ENCODE assay signal across 29 cellular contexts in genomic region chr9:114311571-114312512, GRCh38. TPM values are rescaled to one million over a fixed set of nuclear protein-coding genes. Genes with fewer than 3 reads are reported as not detected.
DNase-seq lines count a peak whose midpoint lies in the region; ATAC-seq, FAIRE-seq and TF ChIP-seq lines count a peak whose summit lies in the region.
"Had no signal": no experiment of that assay in that cellular context is flagged by ENCODE, and none has a peak within 500 bp of the region (broad histone marks: within the 10 kb centered on the region; RNA-seq: fewer than 3 reads in every experiment).

No MANE protein-coding gene starts in this region.

- H3K9me3 ChIP-seq in A673 (ENCODE audit: low read depth, low read length, poor library complexity, severe bottlenecking) = no peaks in the 10 kb centered on the region
- no peaks in the 10 kb centered on the region for H3K9me3 ChIP-seq in Peyer's patch
- no peaks in the 10 kb centered on the region for H3K9me3 ChIP-seq in endothelial cell of umbilical vein (replicated peaks; ENCODE audit: control insufficient read depth, insufficient read depth, low read length)
- H3K9me3 ChIP-seq in sigmoid colon = no peaks in the 10 kb centered on the region
- H3K9me3 ChIP-seq: ascending aorta, esophagus squamous epithelium, gastrocnemius medialis, neutrophil, transverse colon had no signal

- H3K36me3 ChIP-seq in A673 (ENCODE audit: insufficient read depth, low read length, poor library complexity, severe bottlenecking) (no peaks in the 10 kb centered on the region), Peyer's patch (no peaks in the 10 kb centered on the region), endothelial cell of umbilical vein (ENCODE audit: control insufficient read depth in 2 of 2, extremely low read depth in 1 of 2, insufficient read depth in 2 of 2, low read length in 2 of 2) (peaks cover 0 to 7% of the 10 kb centered on the region in 2 experiments), sigmoid colon (no peaks in the 10 kb centered on the region)
- H3K36me3 ChIP-seq: gastrocnemius medialis, neutrophil, transverse colon had no signal

- FAIRE-seq in endothelial cell of umbilical vein (lab: Jason Lieb, UNC) = no peak
- FAIRE-seq: GM18507 had no signal

- no peaks in the 10 kb centered on the region for H3K4me1 ChIP-seq in A673 (ENCODE audit: insufficient read depth, low read length, poor library complexity, severe bottlenecking)
- H3K4me1 ChIP-seq in Peyer's patch = no peaks in the 10 kb centered on the region
- H3K4me1 ChIP-seq in endothelial cell of umbilical vein (ENCODE audit: control insufficient read depth, extremely low read depth, insufficient read depth, low read length) = no peaks in the 10 kb centered on the region
- H3K4me1 ChIP-seq in sigmoid colon = no peaks in the 10 kb centered on the region
- H3K4me1 ChIP-seq: ascending aorta, gastrocnemius medialis, transverse colon had no signal

- no peak for TF ChIP-seq EP300 in sigmoid colon (IDR thresholded peaks at IDR 0.05)

- no peak overlapping the region for H3K9ac ChIP-seq in endothelial cell of umbilical vein (replicated peaks; ENCODE audit: extremely low read depth, insufficient read depth, low read length)

- TF ChIP-seq CTCF in A673 (conservative IDR thresholded peaks at IDR 0.05; ENCODE audit: low read depth, low read length) (no peak), Peyer's patch (IDR thresholded peaks at IDR 0.05) (no peak), endothelial cell of umbilical vein (IDR thresholded peaks at IDR 0.05; ENCODE audit: extremely low read depth in 1 of 2, insufficient read depth in 1 of 2, low read depth in 1 of 2, low read length in 2 of 2) (no peak), sigmoid colon (IDR thresholded peaks at IDR 0.05) (no peak)

- no peak overlapping the region for H2AFZ ChIP-seq in endothelial cell of umbilical vein (ENCODE audit: low read depth, low read length)

- TF ChIP-seq POLR2A in Peyer's patch (IDR thresholded peaks at IDR 0.05) = no peak
- TF ChIP-seq POLR2A in endothelial cell of umbilical vein (IDR thresholded peaks at IDR 0.05; ENCODE audit: low read depth, low read length) = no peak
- TF ChIP-seq POLR2A in sigmoid colon (IDR thresholded peaks at IDR 0.05) = no peak

- dilution Hi-C loops in endothelial cell of umbilical vein (cut with MboI; ENCODE audit: extremely low pct_ligation_motif_present, low sequenced_read_pairs) = no loop called here

- POLR2A ChIA-PET in A673 (lab: Charles Lee; ENCODE audit: low non-redundant PET) (no interaction called here), endothelial cell of umbilical vein (lab: Charles Lee) (no interaction called here)

- no peak overlapping the region for H3K4me2 ChIP-seq in endothelial cell of umbilical vein (ENCODE audit: insufficient read depth, low read length)
- H3K4me2 ChIP-seq: smooth muscle cell had no signal

- intact Hi-C loops in A673 (cut with micrococcal nuclease; ENCODE audit: unreplicated experiment) (no loop called here), endothelial cell of umbilical vein (cut with micrococcal nuclease) (no loop called here), sigmoid colon (cut with DNase I) (no loop called here)

- WGBS in sigmoid colon, 2 donors = 87 to 89% methylated on average over 28 of the region's 28 CpGs

- H3K4me3 ChIP-seq in A673 (ENCODE audit: low read depth, low read length, poor library complexity, severe bottlenecking) = no peak overlapping the region
- no peak overlapping the region for H3K4me3 ChIP-seq in Peyer's patch
- no peak overlapping the region for H3K4me3 ChIP-seq in endothelial cell of umbilical vein (replicated peaks in 1 of 3; ENCODE audit: insufficient read depth in 1 of 3, low read depth in 1 of 3, low read length in 3 of 3)
- no peak overlapping the region for H3K4me3 ChIP-seq in sigmoid colon
- H3K4me3 ChIP-seq: ascending aorta, esophagus squamous epithelium, gastrocnemius medialis, lung, smooth muscle cell, transverse colon had no signal

- H3K79me2 ChIP-seq in endothelial cell of umbilical vein (ENCODE audit: control insufficient read depth, insufficient read depth, low read length) = no peaks in the 10 kb centered on the region

- no peaks in the 10 kb centered on the region for H3K27me3 ChIP-seq in A673 (replicated peaks; ENCODE audit: insufficient read depth, low read depth, low read length, poor library complexity)
- H3K27me3 ChIP-seq in Peyer's patch = no peaks in the 10 kb centered on the region
- H3K27me3 ChIP-seq in endothelial cell of umbilical vein (ENCODE audit: control insufficient read depth in 2 of 2, insufficient read depth in 2 of 2, low read length in 2 of 2) = peaks cover 0 to under 1% of the 10 kb centered on the region in 2 experiments
- no peaks in the 10 kb centered on the region for H3K27me3 ChIP-seq in sigmoid colon
- H3K27me3 ChIP-seq: ascending aorta, esophagus squamous epithelium, gastrocnemius medialis, neutrophil, transverse colon had no signal

- no peak for ATAC-seq in GM19452 (IDR thresholded peaks at IDR 0.05; ENCODE audit: unreplicated experiment)
- ATAC-seq: gastrocnemius medialis; SK-N-SH treated with all-trans-retinoic acid at 6 μM for 48 hours; stimulated activated naive CD8-positive, alpha-beta T cell treated with anti-CD3 and anti-CD28 coated beads, Interleukin-15, Interleukin-2, amounts not matched to agents 100 U/mL and 50 U/mL, for 24 hours had no signal

- no peaks in the 10 kb centered on the region for H3K9me1 ChIP-seq in endothelial cell of umbilical vein (replicated peaks; ENCODE audit: control insufficient read depth, extremely low read depth, insufficient read depth, low read length)

- no peaks in the 10 kb centered on the region for H4K20me1 ChIP-seq in endothelial cell of umbilical vein (replicated peaks; ENCODE audit: control insufficient read depth, extremely low read depth, insufficient read depth, low read length)

- CTCF ChIA-PET in A673 (lab: Charles Lee) (no interaction called here), endothelial cell of umbilical vein (lab: Charles Lee) (no interaction called here)

- DNase-seq in A673 (ENCODE audit: low spot score) = no peak
- DNase-seq in Peyer's patch = peak in 2 of 3 donors; percentile 13 to 30
- no peak for DNase-seq in endothelial cell of umbilical vein (ENCODE audit: low read depth, low spot score)
- DNase-seq in sigmoid colon = peak; percentile 42
- no peak for DNase-seq in amniotic stem cell (lab: John Stamatoyannopoulos, UW)
- no peak for DNase-seq in stimulated activated naive CD4-positive, alpha-beta T cell treated with Interleukin-2 at 50 U/mL for 16 hours (lab: John Stamatoyannopoulos, UW)
- no peak for DNase-seq in germinal center (ENCODE audit: low spot score)
- DNase-seq: activated CD4-positive, alpha-beta T cell treated with anti-CD3 and anti-CD28 coated beads, Interleukin-2, amount 50 U/mL, for 4 hours; cerebellar nuclear complex; effector memory CD4-positive, alpha-beta T cell; esophagus squamous epithelium; gastrocnemius medialis; GDM1; HCEC 1CT; hypothalamus; NCI-H1694; NCI-H2171 treated with DMSO at 0.1 percent for 48 hours; stimulated activated CD4-positive, alpha-beta T cell treated with anti-CD3 and anti-CD28 coated beads, Interleukin-2, amount 100 ng/mL, for 48 hours; stimulated activated naive CD8-positive, alpha-beta T cell treated with anti-CD3 and anti-CD28 coated beads, Interleukin-15, Interleukin-2, amounts not matched to agents 100 U/mL and 50 U/mL, for 24 hours; transverse colon had no signal

- H3K27ac ChIP-seq in A673 (ENCODE audit: low read depth, low read length, poor library complexity, severe bottlenecking) (no peak overlapping the region), Peyer's patch (no peak overlapping the region), endothelial cell of umbilical vein (ENCODE audit: insufficient read depth, low read depth, low read length) (no peak overlapping the region), sigmoid colon (no peak overlapping the region)
- H3K27ac ChIP-seq: ascending aorta, esophagus squamous epithelium, gastrocnemius medialis, neutrophil, transverse colon had no signal

- BruUV-seq in A673 (replicated peaks; lab: Mats Ljungman, UMichigan) = TSS peak; percentile 79
- BruUV-seq in endothelial cell of umbilical vein (replicated peaks; lab: Mats Ljungman, UMichigan) = TSS peak; percentile 56

TF ChIP-seq in endothelial cell of umbilical vein, 7 proteins besides CTCF, POLR2A, EP300 and RAD21:
- TF ChIP-seq MAX (IDR thresholded peaks at IDR 0.05; ENCODE audit: insufficient read depth, insufficient read length) (no peak), EZH2 (IDR thresholded peaks at IDR 0.05; ENCODE audit: borderline replicate concordance, low read depth, low read length, severe bottlenecking) (no peak), MYC (IDR thresholded peaks at IDR 0.05; ENCODE audit: low read depth, low read length) (no peak)

RNA-seq across cellular contexts. Expression of gene ORM1, which starts 11.1 kb away (rescaled TPM):
- not detected in 2 replicates for total RNA-seq in A673 (2021)
- not detected for total RNA-seq in Peyer's patch
- not detected in 2 replicates for total RNA-seq in endothelial cell of umbilical vein
- not detected in 2 replicates for polyA plus RNA-seq in endothelial cell of umbilical vein
- polyA plus RNA-seq in endothelial cell of umbilical vein (2011; cell fraction: cytosol; rRNA removed) = not detected in 2 replicates
- not detected in 2 replicates for polyA plus RNA-seq in endothelial cell of umbilical vein (2011; cell fraction: nucleus; rRNA removed)
- polyA plus RNA-seq in endothelial cell of umbilical vein (2012) = not detected in 2 replicates
- polyA minus RNA-seq in endothelial cell of umbilical vein = not detected in 2 replicates
- polyA minus RNA-seq in endothelial cell of umbilical vein (2011; cell fraction: cytosol; rRNA and poly(A)+ RNA removed) = not detected
- polyA minus RNA-seq in endothelial cell of umbilical vein (2011; cell fraction: nucleus; rRNA and poly(A)+ RNA removed) = not detected in 2 replicates
- not detected for total RNA-seq in sigmoid colon
- 1 to 10 TPM in 2 of 3 donors, not detected in 1; 1.1 to 1.8 TPM for polyA plus RNA-seq in sigmoid colon
- total RNA-seq: HT1080; smooth muscle cell; T-helper 2 cell treated with Interferon-gamma antibody and Interleukin-4, amounts not matched to agents 100 ng/mL and 5 ng/mL, for 36 hours; transverse colon had no signal

RNA-seq across cellular contexts. Expression of gene ORM2, which starts 17.8 kb away (rescaled TPM):
- total RNA-seq in A673 (2021) (not detected in 2 replicates), Peyer's patch (not detected), endothelial cell of umbilical vein (not detected in 2 replicates), sigmoid colon (not detected)
- polyA plus RNA-seq in endothelial cell of umbilical vein (not detected in 2 replicates), sigmoid colon (under 1 TPM in 1 of 3 donors, not detected in 2; 0.38 TPM)
- polyA plus RNA-seq in endothelial cell of umbilical vein (2011; cell fraction: cytosol; rRNA removed) = not detected in 2 replicates
- not detected in 2 replicates for polyA plus RNA-seq in endothelial cell of umbilical vein (2011; cell fraction: nucleus; rRNA removed)
- not detected in 2 replicates for polyA plus RNA-seq in endothelial cell of umbilical vein (2012)
- polyA minus RNA-seq in endothelial cell of umbilical vein = 0.28 TPM in 1 of 2 replicates, not detected in the other
- polyA minus RNA-seq in endothelial cell of umbilical vein (2011; cell fraction: cytosol; rRNA and poly(A)+ RNA removed) = not detected
- polyA minus RNA-seq in endothelial cell of umbilical vein (2011; cell fraction: nucleus; rRNA and poly(A)+ RNA removed) = not detected in 2 replicates
- total RNA-seq: esophagus squamous epithelium; HT1080; smooth muscle cell; T-helper 2 cell treated with Interferon-gamma antibody and Interleukin-4, amounts not matched to agents 100 ng/mL and 5 ng/mL, for 36 hours; transverse colon had no signal
- polyA plus RNA-seq: smooth muscle cell had no signal

Comparison
In these comparisons a context has a peak if more than half of its experiments do, and no peak if none do; other contexts are left out.
1. DNase-seq: peak in Peyer's patch (2 of 3) and sigmoid colon (single experiment); none in A673 (single experiment), endothelial cell of umbilical vein (single experiment), amniotic stem cell (single experiment), stimulated activated naive CD4-positive, alpha-beta T cell treated with Interleukin-2 at 50 U/mL for 16 hours (single experiment) and germinal center (single experiment).